In genomic region chr10:3668961-3669330, GRCh38 we compare ENCODE assay signal across 9 cellular contexts.
A peak's percentile ranks its signal among the peaks of the same experiment; 100 is the strongest.
DNase-seq lines count a peak whose midpoint lies in the region; ATAC-seq and TF ChIP-seq lines count a peak whose summit lies in the region.
"Had no signal": no experiment of that assay in that cellular context is flagged by ENCODE, and none has a peak within 500 bp of the region (broad histone marks: within the 10 kb centered on the region; RNA-seq: fewer than 3 reads in every experiment).

No MANE protein-coding gene starts in this region.

- H3K4me3 Mint-ChIP-seq in activated naive CD4-positive, alpha-beta T cell treated with anti-CD3 and anti-CD28 coated beads for 36 hours, result peak overlapping the region; percentile 74
- peak overlapping the region; percentile 82 for H3K4me3 Mint-ChIP-seq in activated T-helper 1 cell treated with anti-CD3 and anti-CD28 coated beads, Interleukin-12 subunit alpha, Interleukin-12 subunit beta, Interleukin-2, Interleukin-4 antibody, amounts not matched to agents 30 ng/mL and 10 ng/mL and 1 ng/mL, durations not matched to agents 14 hours and 24 hours and 36 hours
- H3K4me3 Mint-ChIP-seq in endothelial cell (ENCODE audit: unreplicated experiment), result no peak overlapping the region

- TF ChIP-seq CTCF in left lung (IDR thresholded peaks at IDR 0.05) (no peak), upper lobe of right lung (IDR thresholded peaks at IDR 0.05) (no peak), endothelial cell (IDR thresholded peaks at IDR 0.05; ENCODE audit: unreplicated experiment) (no peak)

- H3K4me3 ChIP-seq in left lung, result peak overlapping the region; percentile 2 to 30
- peak overlapping the region; percentile 40 for H3K4me3 ChIP-seq in upper lobe of right lung

- H3K36me3 Mint-ChIP-seq in activated naive CD4-positive, alpha-beta T cell treated with anti-CD3 and anti-CD28 coated beads for 36 hours (ENCODE audit: low read depth), result no peaks in the 10 kb centered on the region
- peaks cover 1% of the 10 kb centered on the region for H3K36me3 Mint-ChIP-seq in activated T-helper 1 cell treated with anti-CD3 and anti-CD28 coated beads, Interleukin-12 subunit alpha, Interleukin-12 subunit beta, Interleukin-2, Interleukin-4 antibody, amounts not matched to agents 30 ng/mL and 10 ng/mL and 1 ng/mL, durations not matched to agents 14 hours and 24 hours and 36 hours (ENCODE audit: low read depth)
- no peaks in the 10 kb centered on the region for H3K36me3 Mint-ChIP-seq in endothelial cell (ENCODE audit: low read depth, unreplicated experiment)

- CTCF ChIA-PET in activated naive CD4-positive, alpha-beta T cell treated with anti-CD3 and anti-CD28 coated beads for 36 hours (lab: Charles Lee), result no interaction called here

- ATAC-seq in left lung (no peak), upper lobe of right lung (no peak), left colon (no peak)

- peak overlapping the region in 1 of 2 donors; percentile 93 for H3K27ac ChIP-seq in left lung
- peak overlapping the region; percentile 63 for H3K27ac ChIP-seq in upper lobe of right lung

- H3K9me3 ChIP-seq in left lung, result no peaks in the 10 kb centered on the region
- no peaks in the 10 kb centered on the region for H3K9me3 ChIP-seq in upper lobe of right lung

- H3K36me3 ChIP-seq in left lung (no peaks in the 10 kb centered on the region), upper lobe of right lung (no peaks in the 10 kb centered on the region)

- no peaks in the 10 kb centered on the region for H3K9me3 Mint-ChIP-seq in activated naive CD4-positive, alpha-beta T cell treated with anti-CD3 and anti-CD28 coated beads for 36 hours
- H3K9me3 Mint-ChIP-seq in activated T-helper 1 cell treated with anti-CD3 and anti-CD28 coated beads, Interleukin-12 subunit alpha, Interleukin-12 subunit beta, Interleukin-2, Interleukin-4 antibody, amounts not matched to agents 30 ng/mL and 10 ng/mL and 1 ng/mL, durations not matched to agents 14 hours and 24 hours and 36 hours, result no peaks in the 10 kb centered on the region
- no peaks in the 10 kb centered on the region for H3K9me3 Mint-ChIP-seq in endothelial cell (ENCODE audit: unreplicated experiment)

- H3K4me1 ChIP-seq in left lung, result peaks cover 0 to 48% of the 10 kb centered on the region in 2 donors
- H3K4me1 ChIP-seq in upper lobe of right lung, result peaks cover 9% of the 10 kb centered on the region

- H3K27me3 ChIP-seq in left lung (no peaks in the 10 kb centered on the region), upper lobe of right lung (no peaks in the 10 kb centered on the region)

- H3K27me3 Mint-ChIP-seq in activated naive CD4-positive, alpha-beta T cell treated with anti-CD3 and anti-CD28 coated beads for 36 hours (ENCODE audit: low read depth), result no peaks in the 10 kb centered on the region
- H3K27me3 Mint-ChIP-seq in activated T-helper 1 cell treated with anti-CD3 and anti-CD28 coated beads, Interleukin-12 subunit alpha, Interleukin-12 subunit beta, Interleukin-2, Interleukin-4 antibody, amounts not matched to agents 30 ng/mL and 10 ng/mL and 1 ng/mL, durations not matched to agents 14 hours and 24 hours and 36 hours (ENCODE audit: insufficient read depth), result peaks cover 3% of the 10 kb centered on the region
- peaks cover 3% of the 10 kb centered on the region for H3K27me3 Mint-ChIP-seq in endothelial cell (ENCODE audit: unreplicated experiment)

- no peak for DNase-seq in activated naive CD4-positive, alpha-beta T cell treated with anti-CD3 and anti-CD28 coated beads for 36 hours
- DNase-seq in activated naive CD4-positive, alpha-beta T cell treated with anti-CD3 and anti-CD28 coated beads, Interleukin-2, amount 50 U/mL, for 16 hours, result no peak
- DNase-seq in activated T-helper 1 cell treated with anti-CD3 and anti-CD28 coated beads, Interleukin-12 subunit alpha, Interleukin-12 subunit beta, Interleukin-2, Interleukin-4 antibody, amounts not matched to agents 30 ng/mL and 10 ng/mL and 1 ng/mL, durations not matched to agents 14 hours and 24 hours and 36 hours (ENCODE audit: low spot score), result no peak
- DNase-seq in left lung (no peak), upper lobe of right lung (no peak), endothelial cell (ENCODE audit: low spot score) (no peak), D341Med (ENCODE audit: low spot score) (no peak), left colon (no peak)
- DNase-seq: NCI-H1930 had no signal

- H3K4me1 Mint-ChIP-seq in activated naive CD4-positive, alpha-beta T cell treated with anti-CD3 and anti-CD28 coated beads for 36 hours (ENCODE audit: low read depth), result peaks cover 37% of the 10 kb centered on the region
- peaks cover 44% of the 10 kb centered on the region for H3K4me1 Mint-ChIP-seq in activated T-helper 1 cell treated with anti-CD3 and anti-CD28 coated beads, Interleukin-12 subunit alpha, Interleukin-12 subunit beta, Interleukin-2, Interleukin-4 antibody, amounts not matched to agents 30 ng/mL and 10 ng/mL and 1 ng/mL, durations not matched to agents 14 hours and 24 hours and 36 hours (ENCODE audit: low read depth)
- H3K4me1 Mint-ChIP-seq in endothelial cell (ENCODE audit: unreplicated experiment), result peaks cover 11% of the 10 kb centered on the region

- peak overlapping the region; percentile 84 for H3K27ac Mint-ChIP-seq in activated naive CD4-positive, alpha-beta T cell treated with anti-CD3 and anti-CD28 coated beads for 36 hours
- peak overlapping the region; percentile 89 for H3K27ac Mint-ChIP-seq in activated T-helper 1 cell treated with anti-CD3 and anti-CD28 coated beads, Interleukin-12 subunit alpha, Interleukin-12 subunit beta, Interleukin-2, Interleukin-4 antibody, amounts not matched to agents 30 ng/mL and 10 ng/mL and 1 ng/mL, durations not matched to agents 14 hours and 24 hours and 36 hours
- no peak overlapping the region for H3K27ac Mint-ChIP-seq in endothelial cell (ENCODE audit: unreplicated experiment)

- intact Hi-C loops in activated naive CD4-positive, alpha-beta T cell treated with anti-CD3 and anti-CD28 coated beads for 36 hours (cut with micrococcal nuclease), result loop anchor here (2.0 to 5.0 kb wide), 6 partner anchors 20 to 268 kb away; no protein-coding TSS in a partner anchor
- intact Hi-C loops in activated T-helper 1 cell treated with anti-CD3 and anti-CD28 coated beads, Interleukin-12 subunit alpha, Interleukin-12 subunit beta, Interleukin-2, Interleukin-4 antibody, amounts not matched to agents 30 ng/mL and 10 ng/mL and 1 ng/mL, durations not matched to agents 14 hours and 24 hours and 36 hours (cut with micrococcal nuclease), result loop anchor here (1.0 to 5.0 kb wide), 7 partner anchors 16 to 983 kb away; no protein-coding TSS in a partner anchor
- intact Hi-C loops in left lung (cut with DNase I) (no loop called here), upper lobe of right lung (cut with DNase I) (no loop called here), left colon (cut with DNase I, micrococcal nuclease) (no loop called here)

Comparison
In these comparisons a context has a peak if more than half of its experiments do, and no peak if none do; other contexts are left out.
1. intact Hi-C loops: an anchor here in activated naive CD4-positive, alpha-beta T cell treated with anti-CD3 and anti-CD28 coated beads for 36 hours (2.0 to 5.0 kb wide) and activated T-helper 1 cell treated with anti-CD3 and anti-CD28 coated beads, Interleukin-12 subunit alpha, Interleukin-12 subunit beta, Interleukin-2, Interleukin-4 antibody, amounts not matched to agents 30 ng/mL and 10 ng/mL and 1 ng/mL, durations not matched to agents 14 hours and 24 hours and 36 hours (1.0 to 5.0 kb wide); none called in left lung, upper lobe of right lung and left colon.